Comparison of ENCODE assay signal across 17 cellular contexts in the genomic region with DNA sequence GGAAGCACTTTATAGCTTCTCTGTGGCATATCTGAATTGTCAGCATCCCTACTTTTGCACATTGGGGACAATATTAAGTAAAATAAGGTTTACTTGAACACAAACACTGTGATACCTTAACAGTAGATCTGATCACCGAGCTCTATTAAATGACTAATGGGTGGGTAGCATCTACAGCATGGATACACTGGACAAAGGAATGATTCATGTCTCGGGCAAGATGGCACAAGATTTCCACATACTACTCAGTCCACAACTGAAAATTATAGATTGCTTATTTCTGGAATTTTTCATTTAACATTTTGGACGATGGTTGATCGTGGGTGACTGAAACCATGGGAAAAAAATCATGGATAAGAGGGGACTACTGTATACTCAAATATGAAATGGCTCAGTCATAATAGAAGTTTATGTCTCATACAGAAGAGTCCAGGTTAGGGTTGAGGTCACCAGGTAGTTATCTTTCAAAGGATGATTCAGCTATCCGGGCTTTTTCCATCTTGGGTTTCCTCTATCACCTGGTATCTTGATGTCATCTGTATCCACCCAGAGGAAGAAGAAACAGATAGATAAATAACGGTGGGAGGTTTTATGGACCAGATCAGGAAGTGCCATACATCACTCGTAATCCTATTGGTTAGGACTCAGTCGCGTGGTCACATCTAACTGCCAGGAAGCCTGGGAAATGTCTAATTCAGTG.
A peak's percentile ranks its signal among the peaks of the same experiment; 100 is the strongest.
DNase-seq lines count a peak whose midpoint lies in the region; ATAC-seq, FAIRE-seq and TF ChIP-seq lines count a peak whose summit lies in the region.
"Had no signal": no experiment of that assay in that cellular context is flagged by ENCODE, and none has a peak within 500 bp of the region (broad histone marks: within the 10 kb centered on the region; RNA-seq: fewer than 3 reads in every experiment).

No MANE protein-coding gene starts in this region.

- CTCF ChIA-PET in A549 (lab: Yijun Ruan, JAX) = no interaction called here
- CTCF ChIA-PET in HEK293 (lab: Yijun Ruan, JAX) = interaction anchor here (0.7 kb wide), 1 partner anchor 168 kb away, joined by 3 read pairs; no protein-coding TSS in a partner anchor
- CTCF ChIA-PET in OCI-LY7 (lab: Charles Lee; ENCODE audit: unreplicated experiment) = no interaction called here

- H2AK5ac ChIP-seq in mesendoderm (ENCODE audit: low read length) = no peak overlapping the region

- H3K56ac ChIP-seq in mesendoderm (ENCODE audit: low read length) = no peak overlapping the region

- H3K79me1 ChIP-seq in mesendoderm (ENCODE audit: low read length) = no peaks in the 10 kb centered on the region

- no peak for TF ChIP-seq POLR2A in A549 (IDR thresholded peaks at IDR 0.05; ENCODE audit: low read length)

- TF ChIP-seq EP300 in A549 (IDR thresholded peaks at IDR 0.05) = no peak

- H2BK15ac ChIP-seq in mesendoderm (replicated peaks; ENCODE audit: low read depth) = no peak overlapping the region

- intact Hi-C loops in OCI-LY7 (cut with micrococcal nuclease; ENCODE audit: unreplicated experiment) = no loop called here

- H3K23ac ChIP-seq in mesendoderm (ENCODE audit: low read length) = no peak overlapping the region

- WGBS in A549 (ENCODE audit: missing lambda C conversion rate) = 67% methylated on average over 9 of the region's 9 CpGs
- no CpG with 5 or more reads among the region's 9 CpGs for WGBS in mesendoderm (ENCODE audit: extremely low coverage, insufficient coverage, low lambda C conversion rate)
- 87% methylated on average over 9 of the region's 9 CpGs for WGBS in hepatocyte (ENCODE audit: low lambda C conversion rate, missing lambda C conversion rate)

- H4K8ac ChIP-seq in mesendoderm (ENCODE audit: low read depth, low read length) = no peak overlapping the region

- H3K36me3 ChIP-seq in HEK293 (ENCODE audit: control insufficient read depth in 2 of 2, insufficient read depth in 1 of 2, low read length in 2 of 2) = no peaks in the 10 kb centered on the region
- no peaks in the 10 kb centered on the region for H3K36me3 ChIP-seq in bronchial epithelial cell (ENCODE audit: control insufficient read depth, insufficient read depth, low read length)
- H3K36me3 ChIP-seq in mesendoderm (ENCODE audit: control insufficient read depth, insufficient read depth, low read length) = no peaks in the 10 kb centered on the region
- no peaks in the 10 kb centered on the region for H3K36me3 ChIP-seq in OCI-LY7 (ENCODE audit: insufficient read depth, low read length)
- H3K36me3 ChIP-seq in hepatocyte (replicated peaks; ENCODE audit: insufficient read depth, low read depth) = no peaks in the 10 kb centered on the region
- H3K36me3 ChIP-seq: BE2C had no signal

- no peak for TF ChIP-seq RAD21 in A549 (conservative IDR thresholded peaks at IDR 0.05 in 1 of 2, IDR thresholded peaks at IDR 0.05 in 1 of 2)

- no peaks in the 10 kb centered on the region for H3K4me1 ChIP-seq in A549
- H3K4me1 ChIP-seq in HEK293 (ENCODE audit: control insufficient read depth, insufficient read depth, low read length) = no peaks in the 10 kb centered on the region
- no peaks in the 10 kb centered on the region for H3K4me1 ChIP-seq in mesendoderm (ENCODE audit: control insufficient read depth, low read depth, low read length)
- no peaks in the 10 kb centered on the region for H3K4me1 ChIP-seq in OCI-LY7 (ENCODE audit: insufficient read depth, low read length, poor library complexity, severe bottlenecking)
- no peaks in the 10 kb centered on the region for H3K4me1 ChIP-seq in hepatocyte (ENCODE audit: insufficient read depth)
- H3K4me1 ChIP-seq: BE2C had no signal

- no peak overlapping the region for H2BK120ac ChIP-seq in mesendoderm (ENCODE audit: low read depth, low read length)

- no peak overlapping the region for H3K18ac ChIP-seq in mesendoderm (ENCODE audit: low read length)

- BruUV-seq in OCI-LY7 (replicated peaks; lab: Mats Ljungman, UMichigan) = no TSS peak

- H3K4me3 ChIP-seq in A549 (no peak overlapping the region), HEK293 (ENCODE audit: low read depth, low read length) (no peak overlapping the region), bronchial epithelial cell (ENCODE audit: low read depth, low read length) (no peak overlapping the region), mesendoderm (ENCODE audit: low read length) (no peak overlapping the region), OCI-LY7 (ENCODE audit: low read depth, low read length, poor library complexity, severe bottlenecking) (no peak overlapping the region), hepatocyte (no peak overlapping the region)
- H3K4me3 ChIP-seq: GM12878 had no signal

- POLR2A ChIA-PET in A549 (lab: Yijun Ruan, JAX) = no interaction called here
- POLR2A ChIA-PET in HEK293 (lab: Yijun Ruan, JAX) = no interaction called here
- POLR2A ChIA-PET in OCI-LY7 (lab: Charles Lee) = interaction anchor here (0.5 kb wide), 1 partner anchor 1766 kb away, joined by 3 read pairs; no protein-coding TSS in a partner anchor

- ATAC-seq in A549 (peak in 1 of 2 experiments; percentile 30; a peak in 2 of 6 replicates), HG02852 (IDR thresholded peaks at IDR 0.05; ENCODE audit: unreplicated experiment) (no peak)
- ATAC-seq: GM12878 had no signal

- no peak overlapping the region for H4K5ac ChIP-seq in mesendoderm (ENCODE audit: low read length)

- H2BK5ac ChIP-seq in mesendoderm (ENCODE audit: low read length) = no peak overlapping the region

- H3K4ac ChIP-seq in mesendoderm (ENCODE audit: low read depth, low read length) = no peak overlapping the region

- H4K20me1 ChIP-seq in OCI-LY7 (ENCODE audit: insufficient read depth, low read length) (no peaks in the 10 kb centered on the region), hepatocyte (ENCODE audit: insufficient read depth, poor library complexity, severe bottlenecking) (no peaks in the 10 kb centered on the region)

- H2AFZ ChIP-seq in OCI-LY7 (ENCODE audit: low read length) = no peak overlapping the region
- no peak overlapping the region for H2AFZ ChIP-seq in hepatocyte

- H3K27me3 ChIP-seq in bronchial epithelial cell (ENCODE audit: control insufficient read depth, insufficient read depth, low read length) (no peaks in the 10 kb centered on the region), mesendoderm (ENCODE audit: insufficient read depth, low read length, poor library complexity) (no peaks in the 10 kb centered on the region), hepatocyte (no peaks in the 10 kb centered on the region)
- H3K27me3 ChIP-seq: BE2C had no signal

- no peak overlapping the region for H3K9ac ChIP-seq in mesendoderm (ENCODE audit: low read length)

- no peaks in the 10 kb centered on the region for H3K9me3 ChIP-seq in A549
- H3K9me3 ChIP-seq in HEK293 (ENCODE audit: control insufficient read depth, insufficient read depth, low read depth, low read length) = no peaks in the 10 kb centered on the region
- no peaks in the 10 kb centered on the region for H3K9me3 ChIP-seq in OCI-LY7 (ENCODE audit: low read length)
- H3K9me3 ChIP-seq in hepatocyte (ENCODE audit: low read depth) = no peaks in the 10 kb centered on the region
- H3K9me3 ChIP-seq: BE2C had no signal

- H3K27ac ChIP-seq in A549 = no peak overlapping the region
- no peak overlapping the region for H3K27ac ChIP-seq in HEK293 (ENCODE audit: extremely low read depth, low read depth, low read length)
- no peak overlapping the region for H3K27ac ChIP-seq in mesendoderm (ENCODE audit: low read depth, low read length)
- H3K27ac ChIP-seq in OCI-LY7 (ENCODE audit: low read depth, low read length, poor library complexity, severe bottlenecking) = no peak overlapping the region
- no peak overlapping the region for H3K27ac ChIP-seq in hepatocyte
- H3K27ac ChIP-seq: C4-2B, HL-60 had no signal

- FAIRE-seq in A549 (lab: Jason Lieb, UNC) (no peak), bronchial epithelial cell (lab: Jason Lieb, UNC) (no peak)
- FAIRE-seq: A204.1, GM12878, GM18507 had no signal

- H3K4me2 ChIP-seq in A549 (no peak overlapping the region), mesendoderm (ENCODE audit: low read length) (no peak overlapping the region), OCI-LY7 (ENCODE audit: low read length) (no peak overlapping the region), hepatocyte (no peak overlapping the region)

- no peaks in the 10 kb centered on the region for H3K79me2 ChIP-seq in mesendoderm (ENCODE audit: control insufficient read depth, insufficient read depth, low read length)
- no peaks in the 10 kb centered on the region for H3K79me2 ChIP-seq in OCI-LY7 (ENCODE audit: insufficient read depth, low read depth, low read length)
- H3K79me2 ChIP-seq in hepatocyte = no peaks in the 10 kb centered on the region

- TF ChIP-seq CTCF in A549 (IDR thresholded peaks at IDR 0.05) (no peak), HEK293 (tag by site-specific recombination; IDR thresholded peaks at IDR 0.05) (no peak), bronchial epithelial cell (IDR thresholded peaks at IDR 0.05; ENCODE audit: insufficient read depth, low read length, severe bottlenecking) (no peak), OCI-LY7 (conservative IDR thresholded peaks at IDR 0.05; ENCODE audit: low read length) (no peak), hepatocyte (IDR thresholded peaks at IDR 0.05; ENCODE audit: poor library complexity) (no peak)

- DNase-seq in A549 (ENCODE audit: low read depth in 1 of 2, low spot score in 1 of 2) (no peak), bronchial epithelial cell (ENCODE audit: low read depth) (peak; percentile 80), mesendoderm (peak; percentile 43), OCI-LY7 (ENCODE audit: low spot score) (no peak), hepatocyte (ENCODE audit: low spot score) (no peak)
- DNase-seq: BE2C; CD4-positive, alpha-beta memory T cell; COR-L47; DMS79; HCEC 1CT had no signal

- no peaks in the 10 kb centered on the region for H3K9me2 ChIP-seq in OCI-LY7 (ENCODE audit: insufficient read depth, low read length)
- no peaks in the 10 kb centered on the region for H3K9me2 ChIP-seq in hepatocyte (replicated peaks; ENCODE audit: insufficient read depth)

TF ChIP-seq in A549, 52 proteins besides CTCF, POLR2A, EP300 and RAD21:
- TF ChIP-seq HEYL (CRISPR knock-in tag; IDR thresholded peaks at IDR 0.05) (no peak), RFX5 (IDR thresholded peaks at IDR 0.05) (peak; percentile 67; the same call in 1 of the 2 replicates)

TF ChIP-seq in HEK293, 187 proteins besides CTCF, POLR2A, EP300 and RAD21:
- TF ChIP-seq ZNF184 (tag by site-specific recombination; IDR thresholded peaks at IDR 0.05) (0 out of 2 replicates have a peak, but pooled peaks have one; percentile 32), OSR2 (tag by site-specific recombination; IDR thresholded peaks at IDR 0.05) (no peak), ZEB2 (tag by site-specific recombination; IDR thresholded peaks at IDR 0.05) (no peak), GFI1B (tag by site-specific recombination; IDR thresholded peaks at IDR 0.05) (no peak), ZNF544 (tag by site-specific recombination; IDR thresholded peaks at IDR 0.05) (no peak)

Comparison
In these comparisons a context has a peak if more than half of its experiments do, and no peak if none do; other contexts are left out.
1. DNase-seq: peak in bronchial epithelial cell (single experiment) and mesendoderm (single experiment); none in A549 (0 of 2), OCI-LY7 (single experiment) and hepatocyte (single experiment).